In the genomic region with DNA sequence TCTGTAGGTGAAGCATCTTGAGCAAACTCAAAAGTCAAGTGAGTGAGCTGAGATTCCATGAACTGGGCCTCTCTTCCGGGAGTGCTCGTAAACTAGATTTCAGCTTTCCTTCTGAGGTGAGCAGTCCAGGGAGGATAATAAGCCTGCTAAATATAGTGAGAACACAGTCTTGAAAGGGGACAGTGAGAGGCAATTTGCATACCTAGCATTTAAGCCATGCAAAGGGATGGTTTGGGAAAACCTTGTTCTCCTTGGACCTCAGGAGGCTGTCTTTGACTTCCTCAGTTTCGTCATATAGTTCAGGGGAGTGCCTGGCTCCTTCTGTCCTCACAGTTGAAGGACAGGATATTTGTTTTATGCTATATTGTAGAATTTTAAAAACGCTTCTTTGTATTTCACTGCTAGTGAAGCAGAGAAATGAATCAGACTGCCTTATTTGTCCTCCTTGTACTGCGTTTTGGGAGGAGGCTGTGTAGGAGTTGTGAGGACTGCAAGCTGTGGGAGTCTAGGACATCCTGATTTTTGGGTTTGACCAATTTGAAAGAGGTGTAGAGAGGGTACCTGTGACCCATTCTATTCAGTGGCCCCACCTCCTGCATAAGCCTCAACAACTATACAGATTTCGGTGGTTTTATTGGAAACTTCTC, we compare ENCODE assay signal across 1 cellular context.
TF ChIP-seq lines count a peak whose summit lies in the region.

No MANE protein-coding gene starts in this region.

TF ChIP-seq in WTC11, 78 proteins besides CTCF, POLR2A, EP300 and RAD21 (continued from another document):
- TF ChIP-seq, protein P1, sequence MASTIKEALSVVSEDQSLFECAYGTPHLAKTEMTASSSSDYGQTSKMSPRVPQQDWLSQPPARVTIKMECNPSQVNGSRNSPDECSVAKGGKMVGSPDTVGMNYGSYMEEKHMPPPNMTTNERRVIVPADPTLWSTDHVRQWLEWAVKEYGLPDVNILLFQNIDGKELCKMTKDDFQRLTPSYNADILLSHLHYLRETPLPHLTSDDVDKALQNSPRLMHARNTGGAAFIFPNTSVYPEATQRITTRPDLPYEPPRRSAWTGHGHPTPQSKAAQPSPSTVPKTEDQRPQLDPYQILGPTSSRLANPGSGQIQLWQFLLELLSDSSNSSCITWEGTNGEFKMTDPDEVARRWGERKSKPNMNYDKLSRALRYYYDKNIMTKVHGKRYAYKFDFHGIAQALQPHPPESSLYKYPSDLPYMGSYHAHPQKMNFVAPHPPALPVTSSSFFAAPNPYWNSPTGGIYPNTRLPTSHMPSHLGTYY (CRISPR knock-in tag; IDR thresholded peaks at IDR 0.05) = no peak
- TF ChIP-seq, protein P2, sequence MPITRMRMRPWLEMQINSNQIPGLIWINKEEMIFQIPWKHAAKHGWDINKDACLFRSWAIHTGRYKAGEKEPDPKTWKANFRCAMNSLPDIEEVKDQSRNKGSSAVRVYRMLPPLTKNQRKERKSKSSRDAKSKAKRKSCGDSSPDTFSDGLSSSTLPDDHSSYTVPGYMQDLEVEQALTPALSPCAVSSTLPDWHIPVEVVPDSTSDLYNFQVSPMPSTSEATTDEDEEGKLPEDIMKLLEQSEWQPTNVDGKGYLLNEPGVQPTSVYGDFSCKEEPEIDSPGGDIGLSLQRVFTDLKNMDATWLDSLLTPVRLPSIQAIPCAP (CRISPR knock-in tag; IDR thresholded peaks at IDR 0.05) = no peak
